ENCODE assay signal across 8 cellular contexts in genomic region chr21:42002421-42002958, GRCh38. TPM values are rescaled to one million over a fixed set of nuclear protein-coding genes. Genes with fewer than 3 reads are reported as not detected.
A peak's percentile ranks its signal among the peaks of the same experiment; 100 is the strongest.
DNase-seq lines count a peak whose midpoint lies in the region; ATAC-seq and TF ChIP-seq lines count a peak whose summit lies in the region.

No MANE protein-coding gene starts in this region.

- H3K4me1 Mint-ChIP-seq in activated CD8-positive, alpha-beta T cell treated with anti-CD3 and anti-CD28 coated beads, Interleukin-2, amount 10 ng/mL, durations not matched to agents 7 days and 5 days (ENCODE audit: low read depth), result peaks cover 26% of the 10 kb centered on the region
- H3K4me1 Mint-ChIP-seq in stimulated activated naive CD8-positive, alpha-beta T cell treated with anti-CD3 and anti-CD28 coated beads, Interleukin-15, amount 100 ng/mL, for 72 hours, result peaks cover 57% of the 10 kb centered on the region

- DNase-seq in activated CD8-positive, alpha-beta T cell treated with anti-CD3 and anti-CD28 coated beads, Interleukin-2, amount 10 ng/mL, durations not matched to agents 7 days and 5 days, result peak; percentile 60
- peak; percentile 88 for DNase-seq in fibroblast of villous mesenchyme (ENCODE audit: low read depth)
- DNase-seq in stimulated activated naive CD8-positive, alpha-beta T cell treated with anti-CD3 and anti-CD28 coated beads, Interleukin-15, amount 100 ng/mL, for 72 hours, result peak; percentile 57 to 86
- DNase-seq in NCI-H1694 (lab: John Stamatoyannopoulos, UW), result no peak
- DNase-seq in cerebellar nuclear complex (lab: John Stamatoyannopoulos, UW), result no peak
- DNase-seq in tibial artery, result no peak

- intact Hi-C loops in tibial artery (cut with DNase I; ENCODE audit: low total_unique reads), result no loop called here

- no peak overlapping the region for H3K27ac ChIP-seq in tibial artery

- no peaks in the 10 kb centered on the region for H3K27me3 Mint-ChIP-seq in activated CD8-positive, alpha-beta T cell treated with anti-CD3 and anti-CD28 coated beads, Interleukin-2, amount 10 ng/mL, durations not matched to agents 7 days and 5 days (ENCODE audit: low read depth)
- no peaks in the 10 kb centered on the region for H3K27me3 Mint-ChIP-seq in stimulated activated naive CD8-positive, alpha-beta T cell treated with anti-CD3 and anti-CD28 coated beads, Interleukin-15, amount 100 ng/mL, for 72 hours

- no peaks in the 10 kb centered on the region for H3K4me1 ChIP-seq in tibial artery

- ATAC-seq in GM18873 (IDR thresholded peaks at IDR 0.05; ENCODE audit: low FRiP score, unreplicated experiment), result peak; percentile 70
- peak; percentile 80 for ATAC-seq in HG03103 (IDR thresholded peaks at IDR 0.05; ENCODE audit: low read depth, unreplicated experiment)
- peak; percentile 78 for ATAC-seq in activated CD8-positive, alpha-beta T cell treated with anti-CD3 and anti-CD28 coated beads, Interleukin-2, amount 10 ng/mL, durations not matched to agents 7 days and 5 days
- peak; percentile 99 for ATAC-seq in stimulated activated naive CD8-positive, alpha-beta T cell treated with anti-CD3 and anti-CD28 coated beads, Interleukin-15, amount 100 ng/mL, for 72 hours

- no peaks in the 10 kb centered on the region for H3K27me3 ChIP-seq in tibial artery

- POLR2A ChIA-PET in activated CD8-positive, alpha-beta T cell treated with anti-CD3 and anti-CD28 coated beads, Interleukin-2, amount 10 ng/mL, durations not matched to agents 7 days and 5 days (lab: Charles Lee), result interaction anchor here (0.7 to 1.2 kb wide), 3 partner anchors 11 to 125 kb away, joined by 3 to 6 read pairs (median 3); no protein-coding TSS in a partner anchor

- peaks cover 0 to 34% (median 3%) of the 10 kb centered on the region in 3 donors for H3K36me3 ChIP-seq in tibial artery

- H3K9me3 Mint-ChIP-seq in activated CD8-positive, alpha-beta T cell treated with anti-CD3 and anti-CD28 coated beads, Interleukin-2, amount 10 ng/mL, durations not matched to agents 7 days and 5 days (ENCODE audit: insufficient read depth), result no peaks in the 10 kb centered on the region
- H3K9me3 Mint-ChIP-seq in stimulated activated naive CD8-positive, alpha-beta T cell treated with anti-CD3 and anti-CD28 coated beads, Interleukin-15, amount 100 ng/mL, for 72 hours, result peaks cover 0 to 4% of the 10 kb centered on the region in 2 donors

- CTCF ChIA-PET in activated CD8-positive, alpha-beta T cell treated with anti-CD3 and anti-CD28 coated beads, Interleukin-2, amount 10 ng/mL, durations not matched to agents 7 days and 5 days (lab: Charles Lee), result interaction anchor here (1.0 to 1.3 kb wide), 2 partner anchors 9 to 115 kb away, joined by 3 to 4 read pairs; no protein-coding TSS in a partner anchor

- H3K27ac Mint-ChIP-seq in activated CD8-positive, alpha-beta T cell treated with anti-CD3 and anti-CD28 coated beads, Interleukin-2, amount 10 ng/mL, durations not matched to agents 7 days and 5 days, result peak overlapping the region; percentile 28
- peak overlapping the region; percentile 75 to 95 for H3K27ac Mint-ChIP-seq in stimulated activated naive CD8-positive, alpha-beta T cell treated with anti-CD3 and anti-CD28 coated beads, Interleukin-15, amount 100 ng/mL, for 72 hours

- H3K9me3 ChIP-seq in tibial artery, result no peaks in the 10 kb centered on the region

- H3K4me3 ChIP-seq in fibroblast of villous mesenchyme (ENCODE audit: low read depth, low read length), result no peak overlapping the region
- H3K4me3 ChIP-seq in tibial artery, result no peak overlapping the region

- no peak overlapping the region for H3K4me3 Mint-ChIP-seq in activated CD8-positive, alpha-beta T cell treated with anti-CD3 and anti-CD28 coated beads, Interleukin-2, amount 10 ng/mL, durations not matched to agents 7 days and 5 days
- peak overlapping the region; percentile 39 to 69 for H3K4me3 Mint-ChIP-seq in stimulated activated naive CD8-positive, alpha-beta T cell treated with anti-CD3 and anti-CD28 coated beads, Interleukin-15, amount 100 ng/mL, for 72 hours

- peaks cover 42% of the 10 kb centered on the region for H3K36me3 Mint-ChIP-seq in activated CD8-positive, alpha-beta T cell treated with anti-CD3 and anti-CD28 coated beads, Interleukin-2, amount 10 ng/mL, durations not matched to agents 7 days and 5 days (ENCODE audit: low read depth)

- TF ChIP-seq CTCF in fibroblast of villous mesenchyme (IDR thresholded peaks at IDR 0.05; ENCODE audit: insufficient read depth, low read depth, low read length), result no peak
- no peak for TF ChIP-seq CTCF in tibial artery (IDR thresholded peaks at IDR 0.05)

RNA-seq across cellular contexts. Expression of gene ZBTB21, which starts 7.7 kb away (rescaled TPM):
- 10 to 100 TPM; 19.5 to 23.6 TPM for total RNA-seq in activated CD8-positive, alpha-beta T cell treated with anti-CD3 and anti-CD28 coated beads, Interleukin-2, amount 10 ng/mL, durations not matched to agents 7 days and 5 days
- total RNA-seq in fibroblast of villous mesenchyme, result 18.7 and 19.0 TPM in 2 replicates

RNA-seq across cellular contexts. Expression of gene C2CD2, which starts 48.7 kb away (rescaled TPM):
- 1 to 10 TPM; 5.5 to 5.6 TPM for total RNA-seq in activated CD8-positive, alpha-beta T cell treated with anti-CD3 and anti-CD28 coated beads, Interleukin-2, amount 10 ng/mL, durations not matched to agents 7 days and 5 days
- total RNA-seq in fibroblast of villous mesenchyme, result 22.2 and 25.0 TPM in 2 replicates

Comparison
In these comparisons a context has a peak if more than half of its experiments do, and no peak if none do; other contexts are left out.
1. DNase-seq: peak in activated CD8-positive, alpha-beta T cell treated with anti-CD3 and anti-CD28 coated beads, Interleukin-2, amount 10 ng/mL, durations not matched to agents 7 days and 5 days (single experiment), fibroblast of villous mesenchyme (single experiment) and stimulated activated naive CD8-positive, alpha-beta T cell treated with anti-CD3 and anti-CD28 coated beads, Interleukin-15, amount 100 ng/mL, for 72 hours (2 of 2); none in NCI-H1694 (single experiment), cerebellar nuclear complex (0 of 2) and tibial artery (0 of 2).
2. Peak in every context shown above with its lines, with median percentiles within 50 percentile points of each other: ATAC-seq.